In the genomic region with DNA sequence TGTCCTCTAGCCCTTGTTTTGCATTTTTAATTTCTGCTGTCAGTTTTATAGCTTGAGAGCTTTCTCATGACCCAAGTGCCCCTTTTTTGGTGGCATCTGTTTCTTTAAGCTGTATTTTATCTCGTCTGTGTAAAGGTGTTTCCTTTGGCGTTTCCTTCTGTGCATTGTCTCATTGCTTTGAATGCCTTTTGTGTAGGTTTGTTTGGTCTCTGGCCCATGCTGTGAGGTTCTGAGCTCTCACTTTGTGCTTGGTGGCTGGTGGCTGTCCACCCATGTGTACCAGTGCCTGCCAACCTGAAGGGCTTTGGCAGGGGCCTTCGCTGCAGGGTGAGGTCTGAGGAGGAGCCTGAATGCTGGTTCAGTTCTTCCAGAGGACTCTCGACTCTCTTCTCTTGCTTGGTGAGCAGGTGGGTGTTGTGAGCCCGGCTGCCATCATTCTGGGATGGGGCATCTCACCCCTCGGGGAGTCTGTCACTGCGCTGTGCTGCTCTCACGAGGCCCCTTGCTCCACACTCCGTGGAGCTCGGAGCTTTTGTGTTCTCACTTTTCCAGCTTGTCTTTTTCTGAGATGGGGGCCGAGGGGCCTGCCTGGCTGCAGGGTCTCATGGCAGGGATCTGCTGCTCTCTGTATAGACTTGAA, we compare ENCODE assay signal across 1 cellular context.
TF ChIP-seq lines count a peak whose summit lies in the region.

No MANE protein-coding gene starts in this region.

TF ChIP-seq in SK-N-SH treated with all-trans-retinoic acid at 6 μM for 48 hours, 23 proteins besides CTCF, POLR2A, EP300 and RAD21 (continued from another document):
- TF ChIP-seq, protein P1, sequence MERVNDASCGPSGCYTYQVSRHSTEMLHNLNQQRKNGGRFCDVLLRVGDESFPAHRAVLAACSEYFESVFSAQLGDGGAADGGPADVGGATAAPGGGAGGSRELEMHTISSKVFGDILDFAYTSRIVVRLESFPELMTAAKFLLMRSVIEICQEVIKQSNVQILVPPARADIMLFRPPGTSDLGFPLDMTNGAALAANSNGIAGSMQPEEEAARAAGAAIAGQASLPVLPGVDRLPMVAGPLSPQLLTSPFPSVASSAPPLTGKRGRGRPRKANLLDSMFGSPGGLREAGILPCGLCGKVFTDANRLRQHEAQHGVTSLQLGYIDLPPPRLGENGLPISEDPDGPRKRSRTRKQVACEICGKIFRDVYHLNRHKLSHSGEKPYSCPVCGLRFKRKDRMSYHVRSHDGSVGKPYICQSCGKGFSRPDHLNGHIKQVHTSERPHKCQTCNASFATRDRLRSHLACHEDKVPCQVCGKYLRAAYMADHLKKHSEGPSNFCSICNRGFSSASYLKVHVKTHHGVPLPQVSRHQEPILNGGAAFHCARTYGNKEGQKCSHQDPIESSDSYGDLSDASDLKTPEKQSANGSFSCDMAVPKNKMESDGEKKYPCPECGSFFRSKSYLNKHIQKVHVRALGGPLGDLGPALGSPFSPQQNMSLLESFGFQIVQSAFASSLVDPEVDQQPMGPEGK (CRISPR knock-in tag; IDR thresholded peaks at IDR 0.05; ENCODE audit: borderline replicate concordance): no peak
- no peak for TF ChIP-seq ZNF70 (CRISPR knock-in tag; IDR thresholded peaks at IDR 0.05)
- TF ChIP-seq, protein P2, sequence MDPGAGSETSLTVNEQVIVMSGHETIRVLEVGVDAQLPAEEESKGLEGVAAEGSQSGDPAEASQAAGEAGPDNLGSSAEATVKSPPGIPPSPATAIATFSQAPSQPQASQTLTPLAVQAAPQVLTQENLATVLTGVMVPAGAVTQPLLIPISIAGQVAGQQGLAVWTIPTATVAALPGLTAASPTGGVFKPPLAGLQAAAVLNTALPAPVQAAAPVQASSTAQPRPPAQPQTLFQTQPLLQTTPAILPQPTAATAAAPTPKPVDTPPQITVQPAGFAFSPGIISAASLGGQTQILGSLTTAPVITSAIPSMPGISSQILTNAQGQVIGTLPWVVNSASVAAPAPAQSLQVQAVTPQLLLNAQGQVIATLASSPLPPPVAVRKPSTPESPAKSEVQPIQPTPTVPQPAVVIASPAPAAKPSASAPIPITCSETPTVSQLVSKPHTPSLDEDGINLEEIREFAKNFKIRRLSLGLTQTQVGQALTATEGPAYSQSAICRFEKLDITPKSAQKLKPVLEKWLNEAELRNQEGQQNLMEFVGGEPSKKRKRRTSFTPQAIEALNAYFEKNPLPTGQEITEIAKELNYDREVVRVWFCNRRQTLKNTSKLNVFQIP (CRISPR knock-in tag; IDR thresholded peaks at IDR 0.05; ENCODE audit: borderline replicate concordance, low read depth): no peak
- TF ChIP-seq RARB (CRISPR knock-in tag; IDR thresholded peaks at IDR 0.05): no peak
- TF ChIP-seq ESRRG (CRISPR knock-in tag; IDR thresholded peaks at IDR 0.05): no peak
- no peak for TF ChIP-seq ARNTL (CRISPR knock-in tag; IDR thresholded peaks at IDR 0.05; ENCODE audit: borderline replicate concordance, low read depth)
- TF ChIP-seq TCF4 (CRISPR knock-in tag; IDR thresholded peaks at IDR 0.05; ENCODE audit: borderline replicate concordance): no peak
- no peak for TF ChIP-seq GLIS3 (CRISPR knock-in tag; IDR thresholded peaks at IDR 0.05)
- no peak for TF ChIP-seq SNAI2 (CRISPR knock-in tag; IDR thresholded peaks at IDR 0.05)
- TF ChIP-seq, protein P3, sequence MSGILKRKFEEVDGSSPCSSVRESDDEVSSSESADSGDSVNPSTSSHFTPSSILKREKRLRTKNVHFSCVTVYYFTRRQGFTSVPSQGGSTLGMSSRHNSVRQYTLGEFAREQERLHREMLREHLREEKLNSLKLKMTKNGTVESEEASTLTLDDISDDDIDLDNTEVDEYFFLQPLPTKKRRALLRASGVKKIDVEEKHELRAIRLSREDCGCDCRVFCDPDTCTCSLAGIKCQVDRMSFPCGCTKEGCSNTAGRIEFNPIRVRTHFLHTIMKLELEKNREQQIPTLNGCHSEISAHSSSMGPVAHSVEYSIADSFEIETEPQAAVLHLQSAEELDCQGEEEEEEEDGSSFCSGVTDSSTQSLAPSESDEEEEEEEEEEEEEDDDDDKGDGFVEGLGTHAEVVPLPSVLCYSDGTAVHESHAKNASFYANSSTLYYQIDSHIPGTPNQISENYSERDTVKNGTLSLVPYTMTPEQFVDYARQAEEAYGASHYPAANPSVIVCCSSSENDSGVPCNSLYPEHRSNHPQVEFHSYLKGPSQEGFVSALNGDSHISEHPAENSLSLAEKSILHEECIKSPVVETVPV (CRISPR knock-in tag; IDR thresholded peaks at IDR 0.05): no peak
